In genomic region chr1:89460348-89460747, GRCh38 we compare ENCODE assay signal across 22 cellular contexts.
"Had no signal": no experiment of that assay in that cellular context is flagged by ENCODE, and none has a peak within 500 bp of the region (broad histone marks: within the 10 kb centered on the region; RNA-seq: fewer than 3 reads in every experiment).

No MANE protein-coding gene starts in this region.

- H3K27ac ChIP-seq: brain microvascular endothelial cell, dorsolateral prefrontal cortex, epithelial cell of prostate, neural progenitor cell, right lobe of liver, spleen, tibial nerve, uterus had no signal

- H3K4me3 ChIP-seq: dorsolateral prefrontal cortex, neural progenitor cell, right lobe of liver, spleen, tibial nerve, uterus had no signal

- DNase-seq: activated CD4-positive, alpha-beta T cell treated with anti-CD3 and anti-CD28 coated beads, Interleukin-2, amount 10 ng/mL, durations not matched to agents 7 days and 5 days; activated CD4-positive, CD25-positive, alpha-beta regulatory T cell; activated CD8-positive, alpha-beta memory T cell treated with anti-CD3 and anti-CD28 coated beads for 24 hours; activated CD8-positive, alpha-beta memory T cell treated with anti-CD3 and anti-CD28 coated beads, Interleukin-2, amount 50 U/mL, for 48 hours; activated effector memory CD4-positive, alpha-beta T cell treated with Interleukin-2 at 50 U/mL for 16 hours; activated naive CD4-positive, alpha-beta T cell treated with anti-CD3 and anti-CD28 coated beads, Interleukin-2, amount 10 ng/mL, durations not matched to agents 7 days and 5 days; activated naive CD8-positive, alpha-beta T cell treated with anti-CD3 and anti-CD28 coated beads, Interleukin-2, amount 50 U/mL, for 24 hours; activated T-cell treated with anti-CD3 and anti-CD28 coated beads, Interleukin-2, amount 50 U/mL, for 48 hours; aorta; brain microvascular endothelial cell; central memory CD4-positive, alpha-beta T cell; dorsolateral prefrontal cortex; foreskin fibroblast; mesenchymal stem cell; naive thymus-derived CD4-positive, alpha-beta T cell; right lobe of liver; spleen; stimulated activated naive B cell treated with anti-CD40 and anti-IgM and Interleukin-4, amounts not matched to agents 10 μg/mL and 1 μg/mL and 100 μg/mL, for 72 hours; uterus had no signal

- H3K27me3 ChIP-seq: brain microvascular endothelial cell, dorsolateral prefrontal cortex, neural progenitor cell, right lobe of liver, tibial nerve, uterus had no signal

- H3K9me3 ChIP-seq: right lobe of liver, spleen, tibial nerve, uterus had no signal

- H2AFZ ChIP-seq: neural progenitor cell had no signal

- H3K9ac ChIP-seq: neural progenitor cell had no signal

- H3K4me2 ChIP-seq: neural progenitor cell had no signal

- H3K36me3 ChIP-seq: brain microvascular endothelial cell, neural progenitor cell, right lobe of liver, spleen, tibial nerve, uterus had no signal

- ATAC-seq: activated naive CD8-positive, alpha-beta T cell treated with anti-CD3 and anti-CD28 coated beads, Interleukin-2, amount 50 U/mL, for 24 hours; naive thymus-derived CD4-positive, alpha-beta T cell; right lobe of liver; stimulated activated naive B cell treated with anti-CD40 and anti-IgM and Interleukin-4, amounts not matched to agents 10 μg/mL and 1 μg/mL and 100 μg/mL, for 72 hours had no signal

- H3K4me1 ChIP-seq: right lobe of liver, tibial nerve, uterus had no signal
